In genomic region chr2:28413896-28414290, GRCh38 we compare ENCODE assay signal across 14 cellular contexts. TPM values are rescaled to one million over a fixed set of nuclear protein-coding genes. Genes with fewer than 3 reads are reported as not detected.
DNase-seq lines count a peak whose midpoint lies in the region; ATAC-seq and TF ChIP-seq lines count a peak whose summit lies in the region.
"Had no signal": no experiment of that assay in that cellular context is flagged by ENCODE, and none has a peak within 500 bp of the region (broad histone marks: within the 10 kb centered on the region; RNA-seq: fewer than 3 reads in every experiment).

No MANE protein-coding gene starts in this region.

- peaks cover 30% of the 10 kb centered on the region for H3K36me3 ChIP-seq in endodermal cell (ENCODE audit: control insufficient read depth, insufficient read depth, low read length)

- peak overlapping the region; percentile 65 for H3K27ac ChIP-seq in endodermal cell (ENCODE audit: low read depth, low read length)
- H3K27ac ChIP-seq: epithelial cell of prostate, KMS-11 had no signal

- no peak for ATAC-seq in GM21390 (IDR thresholded peaks at IDR 0.05; ENCODE audit: unreplicated experiment)

- no peaks in the 10 kb centered on the region for H3K27me3 Mint-ChIP-seq in endodermal cell (ENCODE audit: insufficient read depth)

- DNase-seq in NCI-H2227 (lab: John Stamatoyannopoulos, UW; ENCODE audit: unreplicated experiment) (peak; percentile 48), NCI-H2227 treated with DMSO at 0.1 percent for 48 hours (lab: John Stamatoyannopoulos, UW) (no peak), NCI-H146 treated with DMSO at 0.1 percent for 48 hours (lab: John Stamatoyannopoulos, UW; ENCODE audit: unreplicated experiment) (peak; percentile 40), endodermal cell (no peak), retina (peak; percentile 78), hippocampal formation (lab: John Stamatoyannopoulos, UW) (no peak), NCI-H1048 (lab: John Stamatoyannopoulos, UW) (no peak)
- DNase-seq: ACHN, activated T-cell treated with anti-CD3 and anti-CD28 coated beads for 4 hours, NCI-H345 had no signal

- no peaks in the 10 kb centered on the region for H3K27me3 ChIP-seq in endodermal cell (ENCODE audit: control insufficient read depth, insufficient read depth, low read length, poor library complexity, severe bottlenecking)

- H3K36me3 Mint-ChIP-seq in endodermal cell (ENCODE audit: low read depth) = peaks cover 14% of the 10 kb centered on the region

- H3K4me3 Mint-ChIP-seq in endodermal cell = no peak overlapping the region

- H3K9me3 Mint-ChIP-seq in endodermal cell = no peaks in the 10 kb centered on the region

- no peak overlapping the region for H3K27ac Mint-ChIP-seq in endodermal cell

- no peak overlapping the region for H3K4me3 ChIP-seq in endodermal cell (ENCODE audit: low read length)
- H3K4me3 ChIP-seq: skin epidermis had no signal

- WGBS in endodermal cell (ENCODE audit: insufficient coverage in 1 of 2, insufficient read length in 1 of 2), 2 experiments = 78 to 79% methylated on average over 7 of the region's 7 CpGs

- peaks cover 13% of the 10 kb centered on the region for H3K4me1 Mint-ChIP-seq in endodermal cell

- TF ChIP-seq CTCF in endodermal cell (conservative IDR thresholded peaks at IDR 0.05) = no peak

- no peak overlapping the region for H3K9ac ChIP-seq in endodermal cell (ENCODE audit: extremely low read depth, low read length, poor library complexity, severe bottlenecking)
- H3K9ac ChIP-seq: KMS-11 had no signal

- no peaks in the 10 kb centered on the region for H3K9me3 ChIP-seq in endodermal cell (ENCODE audit: control insufficient read depth, low read length)

- H3K4me1 ChIP-seq in endodermal cell (ENCODE audit: control insufficient read depth, insufficient read depth, low read length) = no peaks in the 10 kb centered on the region

RNA-seq across cellular contexts. Expression of gene FOSL2, which starts 21.2 kb away (rescaled TPM):
- total RNA-seq in endodermal cell = 1 to 10 TPM; 1.4 to 3.8 TPM
- 2.7 TPM for polyA plus RNA-seq in endodermal cell (2013, experiment 1 of 2)
- 2.6 TPM for polyA plus RNA-seq in endodermal cell (2013, experiment 2 of 2)

Comparison
In these comparisons a context has a peak if more than half of its experiments do, and no peak if none do; other contexts are left out.
1. DNase-seq: peak in NCI-H2227 (single experiment), NCI-H146 treated with DMSO at 0.1 percent for 48 hours (single experiment) and retina (single experiment); none in NCI-H2227 treated with DMSO at 0.1 percent for 48 hours (single experiment), endodermal cell (single experiment), hippocampal formation (0 of 2) and NCI-H1048 (single experiment).